In genomic region chr15:50190723-50191122, GRCh38 we compare ENCODE assay signal across 14 cellular contexts. TPM values are rescaled to one million over a fixed set of nuclear protein-coding genes. Genes with fewer than 3 reads are reported as not detected.
DNase-seq lines count a peak whose midpoint lies in the region; ATAC-seq and FAIRE-seq lines count a peak whose summit lies in the region.
"Had no signal": no experiment of that assay in that cellular context is flagged by ENCODE, and none has a peak within 500 bp of the region (broad histone marks: within the 10 kb centered on the region; RNA-seq: fewer than 3 reads in every experiment).

No MANE protein-coding gene starts in this region.

- H3K9me3 Mint-ChIP-seq in T-helper 2 cell treated with Interferon-gamma antibody and Interleukin-4, amounts not matched to agents 5 μg/mL and 100 μg/mL, for 36 hours = no peaks in the 10 kb centered on the region
- H3K9me3 Mint-ChIP-seq: activated naive CD8-positive, alpha-beta T cell treated with anti-CD3 and anti-CD28 coated beads, Interleukin-2, amount 10 ng/mL, durations not matched to agents 7 days and 5 days; central memory CD8-positive, alpha-beta T cell had no signal

- peak; percentile 31 for FAIRE-seq in GM19239 (lab: Jason Lieb, UNC)
- FAIRE-seq: H1 had no signal

- peaks cover 44% of the 10 kb centered on the region for H3K36me3 Mint-ChIP-seq in T-helper 2 cell treated with Interferon-gamma antibody and Interleukin-4, amounts not matched to agents 5 μg/mL and 100 μg/mL, for 36 hours (ENCODE audit: low read depth)

- in situ Hi-C loops in ACHN (cut with HindIII; ENCODE audit: low pct_ligation_motif_present, low pct_unique_long_range_greater_than_20kb, low sequenced_read_pairs) = no loop called here

- no peak overlapping the region for H3K27ac Mint-ChIP-seq in T-helper 2 cell treated with Interferon-gamma antibody and Interleukin-4, amounts not matched to agents 5 μg/mL and 100 μg/mL, for 36 hours
- H3K27ac Mint-ChIP-seq: activated naive CD8-positive, alpha-beta T cell treated with anti-CD3 and anti-CD28 coated beads, Interleukin-2, amount 10 ng/mL, durations not matched to agents 7 days and 5 days had no signal

- ATAC-seq in HG03060 (IDR thresholded peaks at IDR 0.05; ENCODE audit: low read depth, unreplicated experiment) = peak; percentile 39

- DNase-seq in ACHN (peak; percentile 64), GM19239 (ENCODE audit: insufficient read length, low spot score) (no peak), ureter (ENCODE audit: low spot score) (no peak), NCI-H446 (lab: John Stamatoyannopoulos, UW) (no peak), NCI-H1694 treated with DMSO at 0.1 percent for 48 hours (lab: John Stamatoyannopoulos, UW) (no peak), DMS53 (lab: John Stamatoyannopoulos, UW) (no peak)
- peak; percentile 24 for DNase-seq in T-helper 2 cell treated with Interferon-gamma antibody and Interleukin-4, amounts not matched to agents 5 μg/mL and 100 μg/mL, for 36 hours (ENCODE audit: low spot score)
- DNase-seq: activated naive CD8-positive, alpha-beta T cell treated with anti-CD3 and anti-CD28 coated beads, Interleukin-2, amount 10 ng/mL, durations not matched to agents 7 days and 5 days; glutamatergic neuron; IMR-90; NCI-H1105 had no signal

- peaks cover 34% of the 10 kb centered on the region for H3K4me1 Mint-ChIP-seq in T-helper 2 cell treated with Interferon-gamma antibody and Interleukin-4, amounts not matched to agents 5 μg/mL and 100 μg/mL, for 36 hours (ENCODE audit: low read depth)
- H3K4me1 Mint-ChIP-seq: central memory CD8-positive, alpha-beta T cell had no signal

- H3K27me3 Mint-ChIP-seq in T-helper 2 cell treated with Interferon-gamma antibody and Interleukin-4, amounts not matched to agents 5 μg/mL and 100 μg/mL, for 36 hours (ENCODE audit: low read depth) = no peaks in the 10 kb centered on the region
- H3K27me3 Mint-ChIP-seq: activated naive CD8-positive, alpha-beta T cell treated with anti-CD3 and anti-CD28 coated beads, Interleukin-2, amount 10 ng/mL, durations not matched to agents 7 days and 5 days; central memory CD8-positive, alpha-beta T cell had no signal

- no peak overlapping the region for H3K4me3 Mint-ChIP-seq in T-helper 2 cell treated with Interferon-gamma antibody and Interleukin-4, amounts not matched to agents 5 μg/mL and 100 μg/mL, for 36 hours
- H3K4me3 Mint-ChIP-seq: activated naive CD8-positive, alpha-beta T cell treated with anti-CD3 and anti-CD28 coated beads, Interleukin-2, amount 10 ng/mL, durations not matched to agents 7 days and 5 days; central memory CD8-positive, alpha-beta T cell had no signal

RNA-seq across cellular contexts. Expression of gene SLC27A2, which starts 8.7 kb away (rescaled TPM):
- total RNA-seq in ureter = 8.1 TPM

Comparison
In these comparisons a context has a peak if more than half of its experiments do, and no peak if none do; other contexts are left out.
1. DNase-seq: peak in ACHN (single experiment) and T-helper 2 cell treated with Interferon-gamma antibody and Interleukin-4, amounts not matched to agents 5 μg/mL and 100 μg/mL, for 36 hours (single experiment); none in GM19239 (single experiment), ureter (single experiment), NCI-H446 (0 of 2), NCI-H1694 treated with DMSO at 0.1 percent for 48 hours (single experiment) and DMS53 (single experiment).